In the genomic region with DNA sequence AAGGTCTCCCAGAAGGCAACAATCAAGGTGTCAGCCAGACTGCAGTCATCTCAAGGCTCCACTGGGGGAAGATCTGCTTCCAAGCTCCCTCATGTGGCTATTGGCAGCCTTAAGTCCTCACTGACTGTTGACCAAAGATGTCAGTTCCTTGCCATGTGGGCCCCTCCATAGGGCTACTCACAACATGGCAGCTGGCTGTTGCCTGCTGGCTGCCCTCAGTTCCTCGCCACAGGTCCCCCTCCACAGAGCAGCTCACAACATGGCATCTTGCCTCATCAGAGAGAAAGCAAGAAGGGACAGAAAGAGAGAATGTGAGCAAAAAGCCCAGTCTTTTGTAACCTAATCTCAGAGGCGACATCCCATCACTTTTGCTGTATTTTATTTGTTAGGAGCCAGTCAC, we compare ENCODE assay signal across 33 cellular contexts.
"Had no signal": no experiment of that assay in that cellular context is flagged by ENCODE, and none has a peak within 500 bp of the region (broad histone marks: within the 10 kb centered on the region; RNA-seq: fewer than 3 reads in every experiment).

No MANE protein-coding gene starts in this region.

- H3K4me1 Mint-ChIP-seq: central memory CD8-positive, alpha-beta T cell had no signal

- H3K27me3 Mint-ChIP-seq: activated naive CD4-positive, alpha-beta T cell treated with anti-CD3 and anti-CD28 coated beads, Interleukin-2, amount 50 U/mL, for 24 hours; central memory CD8-positive, alpha-beta T cell had no signal

- H3K9ac ChIP-seq: KMS-11, SK-N-SH had no signal

- H3K27ac Mint-ChIP-seq: activated CD4-positive, alpha-beta memory T cell treated with anti-CD3 and anti-CD28 coated beads, Interleukin-2, amount 10 ng/mL, durations not matched to agents 7 days and 5 days; activated CD8-positive, alpha-beta memory T cell treated with anti-CD3 and anti-CD28 coated beads, Interleukin-2, amount 10 ng/mL, durations not matched to agents 7 days and 5 days; activated naive CD4-positive, alpha-beta T cell treated with anti-CD3 and anti-CD28 coated beads, Interleukin-2, amount 50 U/mL, for 24 hours; activated naive CD8-positive, alpha-beta T cell treated with anti-CD3 and anti-CD28 coated beads, Interleukin-2, amount 10 ng/mL, durations not matched to agents 7 days and 5 days; T-helper 1 cell treated with Interleukin-12 subunit alpha and Interleukin-12 subunit beta and Interleukin-4 antibody, amounts not matched to agents 30 μg/mL and 1 μg/mL, for 36 hours; T-helper 2 cell treated with Interferon-gamma antibody and Interleukin-4, amounts not matched to agents 5 μg/mL and 100 μg/mL, for 36 hours had no signal

- H3K27me3 ChIP-seq: ascending aorta, cardiac muscle cell, SJSA1 had no signal

- H3K36me3 ChIP-seq: ascending aorta, cardiac muscle cell, SJSA1 had no signal

- H3K9me3 Mint-ChIP-seq: activated naive CD4-positive, alpha-beta T cell treated with anti-CD3 and anti-CD28 coated beads, Interleukin-2, amount 50 U/mL, for 24 hours; central memory CD8-positive, alpha-beta T cell had no signal

- H3K4me3 Mint-ChIP-seq: activated CD4-positive, alpha-beta memory T cell treated with anti-CD3 and anti-CD28 coated beads, Interleukin-2, amount 10 ng/mL, durations not matched to agents 7 days and 5 days; activated CD8-positive, alpha-beta memory T cell treated with anti-CD3 and anti-CD28 coated beads, Interleukin-2, amount 10 ng/mL, durations not matched to agents 7 days and 5 days; activated naive CD4-positive, alpha-beta T cell treated with anti-CD3 and anti-CD28 coated beads, Interleukin-2, amount 50 U/mL, for 24 hours; activated naive CD8-positive, alpha-beta T cell treated with anti-CD3 and anti-CD28 coated beads, Interleukin-2, amount 10 ng/mL, durations not matched to agents 7 days and 5 days; central memory CD8-positive, alpha-beta T cell; T-helper 1 cell treated with Interleukin-12 subunit alpha and Interleukin-12 subunit beta and Interleukin-4 antibody, amounts not matched to agents 30 μg/mL and 1 μg/mL, for 36 hours; T-helper 2 cell treated with Interferon-gamma antibody and Interleukin-4, amounts not matched to agents 5 μg/mL and 100 μg/mL, for 36 hours had no signal

- H3K27ac ChIP-seq: ascending aorta, cardiac muscle cell, KMS-11, PC-9, RWPE1, SJSA1, VCaP had no signal

- H3K9me3 ChIP-seq: ascending aorta, SJSA1, SK-N-SH had no signal

- ATAC-seq: activated CD8-positive, alpha-beta memory T cell treated with anti-CD3 and anti-CD28 coated beads, Interleukin-2, amount 10 ng/mL, durations not matched to agents 7 days and 5 days; Right ventricle myocardium inferior had no signal

- H2AFZ ChIP-seq: PC-9 had no signal

- H3K4me3 ChIP-seq: ascending aorta, cardiac muscle cell, PC-9, SJSA1 had no signal

- DNase-seq: activated CD4-positive, alpha-beta memory T cell treated with anti-CD3 and anti-CD28 coated beads, Interleukin-2, amount 10 ng/mL, durations not matched to agents 7 days and 5 days; activated CD4-positive, alpha-beta T cell treated with anti-CD3 and anti-CD28 coated beads for 1 hour; activated CD4-positive, alpha-beta T cell treated with anti-CD3 and anti-CD28 coated beads for 48 hours; activated CD4-positive, CD25-positive, alpha-beta regulatory T cell; activated CD8-positive, alpha-beta memory T cell treated with anti-CD3 and anti-CD28 coated beads for 24 hours; activated CD8-positive, alpha-beta memory T cell treated with anti-CD3 and anti-CD28 coated beads, Interleukin-2, amount 10 ng/mL, durations not matched to agents 7 days and 5 days; activated CD8-positive, alpha-beta memory T cell treated with anti-CD3 and anti-CD28 coated beads, Interleukin-2, amount 50 U/mL, for 48 hours; activated effector memory CD4-positive, alpha-beta T cell treated with Interleukin-2 at 50 U/mL for 16 hours; activated naive CD8-positive, alpha-beta T cell treated with anti-CD3 and anti-CD28 coated beads, Interleukin-2, amount 10 ng/mL, durations not matched to agents 7 days and 5 days; activated T-cell treated with anti-CD3 and anti-CD28 coated beads, Interleukin-2, amount 50 U/mL, for 48 hours; amygdala; NCI-H1048; NCI-H1105 treated with DMSO at 0.1 percent for 48 hours; NCI-H1436 treated with DMSO at 0.1 percent for 48 hours; NCI-H1694 treated with DMSO at 0.1 percent for 48 hours; NCI-H2029; NCI-H345; NCI-H524 treated with DMSO at 0.1 percent for 48 hours; NCI-H748 treated with DMSO at 0.1 percent for 48 hours; NK-92 treated with Interleukin-12 subunit alpha and Interleukin-12 subunit beta, amount 100 ng/mL, for 24 hours; PC-9; SK-N-SH had no signal

- H3K4me1 ChIP-seq: ascending aorta had no signal

- H3K4me2 ChIP-seq: KMS-11, PC-9, SK-N-SH had no signal
